Comparison of ENCODE assay signal across 1 cellular context in genomic region chr17:340074-340473, GRCh38.
TF ChIP-seq lines count a peak whose summit lies in the region.

No MANE protein-coding gene starts in this region.

TF ChIP-seq in SK-N-SH, 30 proteins besides CTCF, POLR2A, EP300 and RAD21 (continued from another document):
- TF ChIP-seq REST (IDR thresholded peaks at IDR 0.05; ENCODE audit: low read depth, low read length) (no peak), PBX3 (IDR thresholded peaks at IDR 0.05) (no peak), NFIC (IDR thresholded peaks at IDR 0.05; ENCODE audit: borderline replicate concordance) (no peak), RXRA (IDR thresholded peaks at IDR 0.05; ENCODE audit: borderline replicate concordance, low read depth) (no peak), TEAD4 (IDR thresholded peaks at IDR 0.05; ENCODE audit: borderline replicate concordance, insufficient read depth) (no peak), SIN3A (IDR thresholded peaks at IDR 0.05; ENCODE audit: borderline replicate concordance, low read depth, low read length) (no peak), CHD2 (IDR thresholded peaks at IDR 0.05; ENCODE audit: low read length, partially characterized antibody) (no peak), NRF1 (IDR thresholded peaks at IDR 0.05; ENCODE audit: low read depth, low read length) (no peak)
